Comparison of ENCODE assay signal across 19 cellular contexts in genomic region chr7:42991913-42992576, GRCh38. TPM values are rescaled to one million over a fixed set of nuclear protein-coding genes. Genes with fewer than 3 reads are reported as not detected.
DNase-seq lines count a peak whose midpoint lies in the region; ATAC-seq and TF ChIP-seq lines count a peak whose summit lies in the region.
"Had no signal": no experiment of that assay in that cellular context is flagged by ENCODE, and none has a peak within 500 bp of the region (broad histone marks: within the 10 kb centered on the region; RNA-seq: fewer than 3 reads in every experiment).

No MANE protein-coding gene starts in this region.

- intact Hi-C loops in OCI-LY7 (cut with micrococcal nuclease; ENCODE audit: unreplicated experiment), result no loop called here
- intact Hi-C loops in activated CD4-positive, alpha-beta T cell treated with anti-CD3 and anti-CD28 coated beads for 36 hours (cut with DNase I, micrococcal nuclease), result no loop called here

- no peak overlapping the region for H3K4me3 ChIP-seq in GM23338
- H3K4me3 ChIP-seq in OCI-LY7 (ENCODE audit: low read depth, low read length, poor library complexity, severe bottlenecking), result no peak overlapping the region
- no peak overlapping the region for H3K4me3 ChIP-seq in iPS DF 6.9 (ENCODE audit: low read length)
- H3K4me3 ChIP-seq: SJSA1 had no signal

- DNase-seq in GM23338 (ENCODE audit: low spot score) (peak; percentile 46), OCI-LY7 (ENCODE audit: low spot score) (peak; percentile 18), iPS DF 6.9 (ENCODE audit: low read depth, low spot score) (peak; percentile 11), retina (peak; percentile 46), NCI-H526 (lab: John Stamatoyannopoulos, UW) (no peak), KBM-7 (no peak)
- no peak for DNase-seq in activated CD4-positive, alpha-beta T cell treated with anti-CD3 and anti-CD28 coated beads for 36 hours
- DNase-seq: ACHN; Calu3; CD4-positive, alpha-beta memory T cell; DMS53; KG1; NCI-H1092; NCI-H2107; NCI-H69; PC-3; SW 1271 had no signal

- TF ChIP-seq CTCF in GM23338 (conservative IDR thresholded peaks at IDR 0.05; ENCODE audit: low read depth in 2 of 2) (0 out of 4 replicates have a peak, but pooled peaks of 1 of the 2 experiments have one; percentile 12), OCI-LY7 (conservative IDR thresholded peaks at IDR 0.05; ENCODE audit: low read length) (no peak)

- POLR2A ChIA-PET in OCI-LY7 (lab: Charles Lee), result no interaction called here
- POLR2A ChIA-PET in activated CD4-positive, alpha-beta T cell treated with anti-CD3 and anti-CD28 coated beads for 36 hours (lab: Charles Lee), result no interaction called here

- H3K36me3 Mint-ChIP-seq in GM23338 (ENCODE audit: low read depth), result no peaks in the 10 kb centered on the region
- H3K36me3 Mint-ChIP-seq in activated CD4-positive, alpha-beta T cell treated with anti-CD3 and anti-CD28 coated beads for 36 hours (ENCODE audit: low read depth), result no peaks in the 10 kb centered on the region
- H3K36me3 Mint-ChIP-seq: CD4-positive, alpha-beta memory T cell had no signal

- H3K27me3 ChIP-seq in GM23338 (ENCODE audit: insufficient read depth) (no peaks in the 10 kb centered on the region), iPS DF 6.9 (ENCODE audit: control insufficient read depth, insufficient read depth, low read length) (no peaks in the 10 kb centered on the region)

- H2AFZ ChIP-seq in GM23338 (peak overlapping the region; percentile 1; the same call in 1 of the 2 replicates), OCI-LY7 (ENCODE audit: low read length) (peak overlapping the region; percentile 47; the same call in 1 of the 2 replicates)

- H3K9me2 ChIP-seq in GM23338 (ENCODE audit: insufficient read depth) (no peaks in the 10 kb centered on the region), OCI-LY7 (ENCODE audit: insufficient read depth, low read length) (no peaks in the 10 kb centered on the region)

- no peaks in the 10 kb centered on the region for H3K36me3 ChIP-seq in GM23338 (ENCODE audit: insufficient read depth)
- no peaks in the 10 kb centered on the region for H3K36me3 ChIP-seq in OCI-LY7 (ENCODE audit: insufficient read depth, low read length)
- no peaks in the 10 kb centered on the region for H3K36me3 ChIP-seq in iPS DF 6.9 (ENCODE audit: control insufficient read depth, insufficient read depth, low read length)
- H3K36me3 ChIP-seq: SJSA1 had no signal

- H3K4me3 Mint-ChIP-seq in GM23338, result no peak overlapping the region
- H3K4me3 Mint-ChIP-seq in activated CD4-positive, alpha-beta T cell treated with anti-CD3 and anti-CD28 coated beads for 36 hours, result no peak overlapping the region
- H3K4me3 Mint-ChIP-seq: CD4-positive, alpha-beta memory T cell had no signal

- H4K20me1 ChIP-seq in GM23338 (replicated peaks; ENCODE audit: insufficient read depth), result no peaks in the 10 kb centered on the region
- no peaks in the 10 kb centered on the region for H4K20me1 ChIP-seq in OCI-LY7 (ENCODE audit: insufficient read depth, low read length)

- CTCF ChIA-PET in OCI-LY7 (lab: Charles Lee; ENCODE audit: unreplicated experiment), result no interaction called here
- CTCF ChIA-PET in activated CD4-positive, alpha-beta T cell treated with anti-CD3 and anti-CD28 coated beads for 36 hours (lab: Charles Lee), result interaction anchor here (1.1 kb wide), 1 partner anchor 10 kb away, joined by 3 read pairs; no protein-coding TSS in a partner anchor

- H3K9me3 ChIP-seq in OCI-LY7 (ENCODE audit: low read length) (no peaks in the 10 kb centered on the region), iPS DF 6.9 (ENCODE audit: control insufficient read depth, insufficient read depth, low read length) (no peaks in the 10 kb centered on the region)
- H3K9me3 ChIP-seq: SJSA1 had no signal

- H3F3A ChIP-seq in GM23338 (replicated peaks; ENCODE audit: low read depth), result no peaks in the 10 kb centered on the region

- H3K27ac Mint-ChIP-seq in GM23338, result no peak overlapping the region
- no peak overlapping the region for H3K27ac Mint-ChIP-seq in activated CD4-positive, alpha-beta T cell treated with anti-CD3 and anti-CD28 coated beads for 36 hours

- peaks cover 2% of the 10 kb centered on the region for H3K27me3 Mint-ChIP-seq in GM23338 (ENCODE audit: insufficient read depth, low read depth, poor library complexity)
- H3K27me3 Mint-ChIP-seq in activated CD4-positive, alpha-beta T cell treated with anti-CD3 and anti-CD28 coated beads for 36 hours, result peaks cover 13% of the 10 kb centered on the region

- H3K27ac ChIP-seq in GM23338 (ENCODE audit: low read depth) (no peak overlapping the region), OCI-LY7 (ENCODE audit: low read depth, low read length, poor library complexity, severe bottlenecking) (no peak overlapping the region), iPS DF 6.9 (ENCODE audit: low read length) (no peak overlapping the region)
- H3K27ac ChIP-seq: RWPE1, SJSA1 had no signal

- in situ Hi-C loops in KBM-7 (cut with MboI; ENCODE audit: low pct_unique_long_range_greater_than_20kb, low sequenced_read_pairs), result no loop called here

- WGBS in iPS DF 6.9 (ENCODE audit: insufficient coverage, insufficient read length), result no CpG with 5 or more reads among the region's 13 CpGs

- no peaks in the 10 kb centered on the region for H3K9me3 Mint-ChIP-seq in GM23338
- H3K9me3 Mint-ChIP-seq in activated CD4-positive, alpha-beta T cell treated with anti-CD3 and anti-CD28 coated beads for 36 hours (ENCODE audit: low read depth), result no peaks in the 10 kb centered on the region

- ATAC-seq in GM23338, result peak; percentile 87
- no peak for ATAC-seq in activated CD4-positive, alpha-beta T cell treated with anti-CD3 and anti-CD28 coated beads for 36 hours
- ATAC-seq: PC-3 had no signal

- no TSS peak for BruUV-seq in OCI-LY7 (replicated peaks; lab: Mats Ljungman, UMichigan)

- H3K4me2 ChIP-seq in GM23338 (no peak overlapping the region), OCI-LY7 (ENCODE audit: low read length) (peak overlapping the region; percentile 23; the same call in 1 of the 2 replicates)

- no peaks in the 10 kb centered on the region for H3K79me2 ChIP-seq in GM23338 (replicated peaks; ENCODE audit: insufficient read depth)
- no peaks in the 10 kb centered on the region for H3K79me2 ChIP-seq in OCI-LY7 (ENCODE audit: insufficient read depth, low read depth, low read length)

- peaks cover 24% of the 10 kb centered on the region for H3K4me1 Mint-ChIP-seq in GM23338
- no peaks in the 10 kb centered on the region for H3K4me1 Mint-ChIP-seq in activated CD4-positive, alpha-beta T cell treated with anti-CD3 and anti-CD28 coated beads for 36 hours
- H3K4me1 Mint-ChIP-seq: CD4-positive, alpha-beta memory T cell had no signal

- H3K4me1 ChIP-seq in GM23338 (ENCODE audit: insufficient read depth), result peaks cover 6% of the 10 kb centered on the region; the same call in 1 of the 2 replicates
- H3K4me1 ChIP-seq in OCI-LY7 (ENCODE audit: insufficient read depth, low read length, poor library complexity, severe bottlenecking), result peaks cover 18% of the 10 kb centered on the region
- no peaks in the 10 kb centered on the region for H3K4me1 ChIP-seq in iPS DF 6.9 (ENCODE audit: control insufficient read depth, insufficient read depth, low read length)
- H3K4me1 ChIP-seq: SJSA1 had no signal

TF ChIP-seq in GM23338, 12 proteins besides CTCF, POLR2A, EP300 and RAD21:
- no peak for TF ChIP-seq REST (IDR thresholded peaks at IDR 0.05; ENCODE audit: unreplicated experiment)

RNA-seq across cellular contexts. Expression of gene MRPL32, which starts 59.9 kb away (rescaled TPM):
- total RNA-seq in GM23338 (2014; rRNA removed; shearing (Covaris generic)), result 93.4 and 93.6 TPM in 2 replicates
- polyA plus RNA-seq in GM23338 (2016; fragmentation: Nextera tagmentation; extraction: Ambion mirVana), result 303 and 310 TPM in 2 replicates
- 61.8 and 89.7 TPM in 2 replicates for total RNA-seq in OCI-LY7 (2014; rRNA removed; shearing (Covaris generic))
- 55.7 and 59.7 TPM in 2 replicates for total RNA-seq in OCI-LY7 (2022)
- total RNA-seq in activated CD4-positive, alpha-beta T cell treated with anti-CD3 and anti-CD28 coated beads for 36 hours, result 10 to 100 TPM; 74.7 to 75.5 TPM

Comparison
In these comparisons a context has a peak if more than half of its experiments do, and no peak if none do; other contexts are left out.
1. DNase-seq: peak in GM23338 (single experiment), OCI-LY7 (single experiment), iPS DF 6.9 (single experiment) and retina (single experiment); none in activated CD4-positive, alpha-beta T cell treated with anti-CD3 and anti-CD28 coated beads for 36 hours (single experiment), NCI-H526 (0 of 2) and KBM-7 (single experiment).